ENCODE assay signal across 29 cellular contexts in genomic region chr19:16033721-16034120, GRCh38.
"Had no signal": no experiment of that assay in that cellular context is flagged by ENCODE, and none has a peak within 500 bp of the region (broad histone marks: within the 10 kb centered on the region; RNA-seq: fewer than 3 reads in every experiment).

No MANE protein-coding gene starts in this region.

- H3K9me3 Mint-ChIP-seq: immature natural killer cell; natural killer cell; stimulated activated effector memory CD8-positive, alpha-beta T cell treated with anti-CD3 and anti-CD28 coated beads, Interleukin-12 subunit alpha, Interleukin-12 subunit beta, amount 100 ng/mL, for 72 hours had no signal

- H3K36me3 Mint-ChIP-seq: immature natural killer cell; natural killer cell; stimulated activated effector memory CD8-positive, alpha-beta T cell treated with anti-CD3 and anti-CD28 coated beads, Interleukin-12 subunit alpha, Interleukin-12 subunit beta, amount 100 ng/mL, for 72 hours had no signal

- H3K27me3 Mint-ChIP-seq: progenitor cell of endocrine pancreas had no signal

- H3K36me3 ChIP-seq: esophagus muscularis mucosa, gastroesophageal sphincter, heart left ventricle, lower lobe of right lung, neutrophil, thoracic aorta, tibial nerve, upper lobe of right lung, vagina had no signal

- H3K4me3 Mint-ChIP-seq: immature natural killer cell; natural killer cell; stimulated activated effector memory CD8-positive, alpha-beta T cell treated with anti-CD3 and anti-CD28 coated beads, Interleukin-12 subunit alpha, Interleukin-12 subunit beta, amount 100 ng/mL, for 72 hours had no signal

- FAIRE-seq: endothelial cell of umbilical vein had no signal

- H3K27me3 ChIP-seq: foreskin keratinocyte, gastroesophageal sphincter, hepatocyte, neutrophil, tibial nerve, upper lobe of right lung, vagina had no signal

- H3K9ac ChIP-seq: parathyroid adenoma had no signal

- H3K9me3 ChIP-seq: esophagus muscularis mucosa, gastroesophageal sphincter, heart left ventricle, lower lobe of right lung, neutrophil, thoracic aorta, tibial nerve, upper lobe of right lung, vagina had no signal

- H3K4me3 ChIP-seq: coronary artery, esophagus muscularis mucosa, gastroesophageal sphincter, heart left ventricle, hepatocyte, lower lobe of right lung, thoracic aorta, tibial nerve, upper lobe of right lung, vagina had no signal

- H3K4me1 ChIP-seq: esophagus muscularis mucosa, foreskin keratinocyte, gastroesophageal sphincter, heart left ventricle, lower lobe of right lung, parathyroid adenoma, tibial nerve, upper lobe of right lung, vagina had no signal

- H3K4me2 ChIP-seq: hepatocyte had no signal

- DNase-seq: dermis blood vessel endothelial cell; effector memory CD4-positive, alpha-beta T cell; foreskin keratinocyte; heart left ventricle; immature natural killer cell; islet precursor cell; kidney glomerular epithelial cell; left ventricle myocardium superior; stimulated activated CD4-positive, alpha-beta T cell treated with anti-CD3 and anti-CD28 coated beads, Interleukin-2, amount 100 ng/mL, for 24 hours; stimulated activated CD4-positive, alpha-beta T cell treated with anti-CD3 and anti-CD28 coated beads, Interleukin-4, amount 100 ng/mL, for 24 hours; stimulated activated naive CD4-positive, alpha-beta T cell treated with Interleukin-2 at 50 U/mL for 16 hours; substantia nigra; upper lobe of right lung had no signal

- H2AFZ ChIP-seq: hepatocyte, parathyroid adenoma had no signal

- ATAC-seq: foreskin keratinocyte; gastroesophageal sphincter; heart left ventricle; left colon; left ventricle myocardium superior; lower lobe of right lung; natural killer cell; sciatic nerve; stimulated activated effector memory CD8-positive, alpha-beta T cell treated with anti-CD3 and anti-CD28 coated beads, Interleukin-12 subunit alpha, Interleukin-12 subunit beta, amount 100 ng/mL, for 72 hours; upper lobe of right lung had no signal

- H3K27ac ChIP-seq: coronary artery, esophagus muscularis mucosa, foreskin keratinocyte, gastroesophageal sphincter, heart left ventricle, hepatocyte, lower lobe of right lung, neutrophil, parathyroid adenoma, thoracic aorta, tibial nerve, upper lobe of right lung, vagina had no signal

- H3K4me1 Mint-ChIP-seq: immature natural killer cell; natural killer cell; stimulated activated effector memory CD8-positive, alpha-beta T cell treated with anti-CD3 and anti-CD28 coated beads, Interleukin-12 subunit alpha, Interleukin-12 subunit beta, amount 100 ng/mL, for 72 hours had no signal

- H3K27ac Mint-ChIP-seq: immature natural killer cell; natural killer cell; progenitor cell of endocrine pancreas; stimulated activated effector memory CD8-positive, alpha-beta T cell treated with anti-CD3 and anti-CD28 coated beads, Interleukin-12 subunit alpha, Interleukin-12 subunit beta, amount 100 ng/mL, for 72 hours had no signal
